ENCODE assay signal across 15 cellular contexts in the genomic region with DNA sequence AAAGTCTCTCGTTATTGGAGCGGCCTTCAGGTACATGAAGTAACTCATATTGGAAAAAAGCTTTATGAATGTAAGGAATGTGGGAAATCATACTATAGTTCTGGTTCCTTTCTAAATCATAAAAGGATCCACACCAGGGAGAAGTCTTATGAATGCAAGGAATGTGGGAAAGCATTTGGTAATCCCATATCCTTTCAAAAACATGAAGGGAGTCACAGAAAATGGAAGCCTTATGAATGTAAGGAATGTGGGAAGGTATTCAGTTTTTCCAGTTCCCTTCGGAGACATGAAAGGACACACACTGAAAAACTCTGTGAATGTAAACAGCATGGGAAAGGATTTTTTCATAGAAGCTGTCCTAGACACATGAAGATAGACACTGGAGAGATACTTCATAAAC. TPM values are rescaled to one million over a fixed set of nuclear protein-coding genes. Genes with fewer than 3 reads are reported as not detected.
"Had no signal": no experiment of that assay in that cellular context is flagged by ENCODE, and none has a peak within 500 bp of the region (broad histone marks: within the 10 kb centered on the region; RNA-seq: fewer than 3 reads in every experiment).

No MANE protein-coding gene starts in this region.

- H3K27me3 Mint-ChIP-seq: effector memory CD8-positive, alpha-beta T cell; type B pancreatic cell had no signal

- H3K4me1 Mint-ChIP-seq: natural killer cell had no signal

- H3K27ac Mint-ChIP-seq: activated T-cell treated with anti-CD3 and anti-CD28 coated beads, Interleukin-2, amount 50 U/mL, for 72 hours; effector memory CD8-positive, alpha-beta T cell; natural killer cell; type B pancreatic cell had no signal

- DNase-seq: activated CD4-positive, CD25-positive, alpha-beta regulatory T cell treated with anti-CD3 and anti-CD28 coated beads, Interleukin-2, amount 50 U/mL, for 72 hours; dermis blood vessel endothelial cell; effector memory CD8-positive, alpha-beta T cell; head of caudate nucleus; natural killer cell; posterior cingulate gyrus; stimulated activated naive CD4-positive, alpha-beta T cell; T-helper 1 cell; T1000 had no signal

- H3K27ac ChIP-seq: epithelial cell of prostate, skin epidermis had no signal

- H3K4me3 ChIP-seq: skin epidermis had no signal

- H3K36me3 Mint-ChIP-seq: natural killer cell had no signal

- H3K4me3 Mint-ChIP-seq: activated T-cell treated with anti-CD3 and anti-CD28 coated beads, Interleukin-2, amount 50 U/mL, for 72 hours; effector memory CD8-positive, alpha-beta T cell; natural killer cell; type B pancreatic cell had no signal

- H3K9me3 Mint-ChIP-seq: natural killer cell had no signal

RNA-seq across cellular contexts. Expression of gene ZNF844, which starts 47.7 kb away (rescaled TPM):
- total RNA-seq: astrocyte had no signal

RNA-seq across cellular contexts. Expression of gene ZNF878, which starts 59.5 kb away (rescaled TPM):
- total RNA-seq: astrocyte, bronchial epithelial cell had no signal
